Comparison of ENCODE assay signal across 9 cellular contexts in genomic region chr1:144418891-144419697, GRCh38. TPM values are rescaled to one million over a fixed set of nuclear protein-coding genes. Genes with fewer than 3 reads are reported as not detected.
DNase-seq lines count a peak whose midpoint lies in the region; ATAC-seq and TF ChIP-seq lines count a peak whose summit lies in the region.
"Not testable (repeated sequence)": the region's sequence is repeated elsewhere in the genome, so short reads cannot be mapped to it uniquely, and the experiment has no call there.
"Had no signal": no experiment of that assay in that cellular context is flagged by ENCODE, and none has a peak within 500 bp of the region (broad histone marks: within the 10 kb centered on the region; RNA-seq: fewer than 3 reads in every experiment).

No MANE protein-coding gene starts in this region.

- WGBS in mammary epithelial cell (ENCODE audit: low coverage, missing lambda C conversion rate): 4% methylated on average over 22 of the region's 46 CpGs

- H3K4me3 ChIP-seq in AG04450 (ENCODE audit: low read depth, low read length) (peak overlapping the region; percentile 55), OCI-LY3 (ENCODE audit: low read length) (peak overlapping the region; percentile 77), mammary epithelial cell (replicated peaks in 1 of 3; ENCODE audit: insufficient read depth in 1 of 3, low read depth in 2 of 3, low read length in 3 of 3) (peak overlapping the region in 2 of 3 experiments; percentile 44 to 50)

- H3K36me3 ChIP-seq in OCI-LY3 (replicated peaks; ENCODE audit: low read depth, low read length); mammary epithelial cell (ENCODE audit: insufficient read depth, low read length): not testable (repeated sequence)

- intact Hi-C loops in mammary epithelial cell (cut with micrococcal nuclease); left cardiac atrium (cut with DNase I): not testable (repeated sequence)

- H3K36me3 Mint-ChIP-seq in nephron (ENCODE audit: low read depth): peaks cover 11% of the 10 kb centered on the region

- H3K4me1 ChIP-seq in OCI-LY3 (ENCODE audit: low read length); mammary epithelial cell (ENCODE audit: insufficient read depth, low read length): not testable (repeated sequence)

- peak overlapping the region; percentile 43; the same call in 1 of the 2 replicates for H3K4me2 ChIP-seq in OCI-LY3 (ENCODE audit: low read length)
- H3K4me2 ChIP-seq in mammary epithelial cell (ENCODE audit: insufficient read depth, low read depth, low read length): peak overlapping the region; percentile 57

- peak overlapping the region; percentile 82 to 84 (median 83) for H3K4me3 Mint-ChIP-seq in nephron

- H4K20me1 ChIP-seq in OCI-LY3 (ENCODE audit: insufficient read depth, low read length); mammary epithelial cell (ENCODE audit: insufficient read depth, low read length): not testable (repeated sequence)

- in situ Hi-C loops in mammary epithelial cell (cut with MboI; ENCODE audit: low sequenced_read_pairs in 2 of 2): not testable (repeated sequence)

- not testable (repeated sequence) for H3K27me3 Mint-ChIP-seq in nephron (ENCODE audit: low read depth)

- H3K27ac ChIP-seq in AG04450 (ENCODE audit: low read depth, low read length): peak overlapping the region; percentile 31
- not testable (repeated sequence) for H3K27ac ChIP-seq in OCI-LY3 (ENCODE audit: low read length); mammary epithelial cell (ENCODE audit: insufficient read depth, low read depth, low read length)

- peak overlapping the region; percentile 62 for H3K9ac ChIP-seq in OCI-LY3 (ENCODE audit: low read length)
- H3K9ac ChIP-seq in mammary epithelial cell (ENCODE audit: insufficient read depth, low read length): not testable (repeated sequence)

- not testable (repeated sequence) for H3K9me3 Mint-ChIP-seq in nephron

- H3K27ac Mint-ChIP-seq in nephron: peak overlapping the region in 2 of 3 experiments; percentile 34 to 75

- H2AFZ ChIP-seq in OCI-LY3 (ENCODE audit: low read depth, low read length): not testable (repeated sequence)
- H2AFZ ChIP-seq in mammary epithelial cell (ENCODE audit: low read depth, low read length): peak overlapping the region; percentile 80

- H3K79me2 ChIP-seq in OCI-LY3 (ENCODE audit: low read length); mammary epithelial cell (ENCODE audit: insufficient read depth, low read length): not testable (repeated sequence)

- TF ChIP-seq CTCF in AG04450 (IDR thresholded peaks at IDR 0.05; ENCODE audit: low read depth, low read length); OCI-LY3 (IDR thresholded peaks at IDR 0.05; ENCODE audit: low read depth, low read length); mammary epithelial cell (conservative IDR thresholded peaks at IDR 0.05 in 1 of 2, IDR thresholded peaks at IDR 0.05 in 1 of 2; ENCODE audit: extremely low read depth in 1 of 2, insufficient read depth in 1 of 2, low read depth in 1 of 2, low read length in 2 of 2); nephron (IDR thresholded peaks at IDR 0.05; ENCODE audit: unreplicated experiment in 3 of 3): not testable (repeated sequence)

- POLR2A ChIA-PET in AG04450 (lab: Yijun Ruan, JAX): not testable (repeated sequence)

- dilution Hi-C loops in mammary epithelial cell (cut with HindIII; ENCODE audit: low sequenced_read_pairs): not testable (repeated sequence)

- H3K4me1 Mint-ChIP-seq in nephron: not testable (repeated sequence)

- DNase-seq in AG04450 (ENCODE audit: low read depth, low spot score) (peak; percentile 1), HS-27A (ENCODE audit: low read depth) (peak; percentile 20), mammary epithelial cell (peak; percentile 76), left cardiac atrium (peak; percentile 46)
- peak; percentile 84 for DNase-seq in activated CD8-positive, alpha-beta memory T cell treated with anti-CD3 and anti-CD28 coated beads for 24 hours
- DNase-seq in stimulated activated CD4-positive, alpha-beta T cell treated with anti-CD3 and anti-CD28 coated beads, Interleukin-4, amount 100 ng/mL, for 48 hours (ENCODE audit: low read depth in 2 of 2): peak; percentile 49 to 61

- H3K9me3 ChIP-seq in AG04450 (ENCODE audit: control insufficient read depth, insufficient read depth, low read length); OCI-LY3 (ENCODE audit: insufficient read depth, low read length); mammary epithelial cell (replicated peaks; ENCODE audit: insufficient read depth, low read length): not testable (repeated sequence)

- not testable (repeated sequence) for H3K27me3 ChIP-seq in AG04450 (ENCODE audit: control insufficient read depth, insufficient read depth, low read length); OCI-LY3 (ENCODE audit: low read depth, low read length); mammary epithelial cell (ENCODE audit: insufficient read depth, low read length)

- BruUV-seq in mammary epithelial cell (replicated peaks; lab: Mats Ljungman, UMichigan): TSS peak; percentile 89

- CTCF ChIA-PET in AG04450 (lab: Charles Lee); mammary epithelial cell (lab: Charles Lee; ENCODE audit: low non-redundant PET): not testable (repeated sequence)

- not testable (repeated sequence) for ATAC-seq in left cardiac atrium

RNA-seq across cellular contexts. Expression of gene NBPF15, which starts 42.4 kb away (rescaled TPM):
- 56.2 and 59.8 TPM in 2 replicates for polyA plus RNA-seq in AG04450 (2011; rRNA removed)
- 65.6 and 75.8 TPM in 2 replicates for polyA minus RNA-seq in AG04450 (2011; rRNA and poly(A)+ RNA removed)
- 10 to 100 TPM; 36.2 to 69.3 TPM for total RNA-seq in mammary epithelial cell
- polyA plus RNA-seq in mammary epithelial cell: 21.6 TPM
- 28.2 TPM for polyA minus RNA-seq in mammary epithelial cell
- total RNA-seq in left cardiac atrium: 10 to 100 TPM; 12.6 to 18.2 TPM

RNA-seq across cellular contexts. Expression of gene PPIAL4E, which starts 45.7 kb away (rescaled TPM):
- not detected in 2 replicates for polyA plus RNA-seq in AG04450 (2011; rRNA removed)
- not detected in 2 replicates for polyA minus RNA-seq in AG04450 (2011; rRNA and poly(A)+ RNA removed)
- not detected for total RNA-seq in mammary epithelial cell
- not detected for polyA plus RNA-seq in mammary epithelial cell
- polyA minus RNA-seq in mammary epithelial cell: not detected
- not detected for total RNA-seq in left cardiac atrium
- total RNA-seq: pulmonary artery endothelial cell had no signal

Comparison
In these comparisons a context has a peak if more than half of its experiments do, and no peak if none do; other contexts are left out.
1. DNase-seq: peak in every context shown above with its lines; median percentile 84 in activated CD8-positive, alpha-beta memory T cell treated with anti-CD3 and anti-CD28 coated beads for 24 hours; 76 in mammary epithelial cell; 55 in stimulated activated CD4-positive, alpha-beta T cell treated with anti-CD3 and anti-CD28 coated beads, Interleukin-4, amount 100 ng/mL, for 48 hours; 46 in left cardiac atrium; 20 in HS-27A; 1 in AG04450.